Comparison of ENCODE assay signal across 8 cellular contexts in genomic region chr11:56624661-56625110, GRCh38. TPM values are rescaled to one million over a fixed set of nuclear protein-coding genes. Genes with fewer than 3 reads are reported as not detected.
DNase-seq lines count a peak whose midpoint lies in the region; ATAC-seq and TF ChIP-seq lines count a peak whose summit lies in the region.

No MANE protein-coding gene starts in this region.

- H3K9me3 Mint-ChIP-seq in stimulated activated naive B cell treated with anti-CD40 and anti-IgM and Interleukin-4, amounts not matched to agents 10 μg/mL and 1 μg/mL and 100 μg/mL, for 72 hours = peaks cover 0 to 1% of the 10 kb centered on the region in 2 donors
- no peaks in the 10 kb centered on the region for H3K9me3 Mint-ChIP-seq in activated CD4-positive, alpha-beta T cell treated with anti-CD3 and anti-CD28 coated beads, Interleukin-2, amount 10 ng/mL, durations not matched to agents 7 days and 5 days

- no peak overlapping the region for H3K27ac ChIP-seq in RWPE2 (ENCODE audit: poor library complexity, severe bottlenecking)

- DNase-seq in NCI-H1092 (lab: John Stamatoyannopoulos, UW) = peak; percentile 9
- no peak for DNase-seq in NCI-H1092 treated with DMSO at 0.1 percent for 48 hours (lab: John Stamatoyannopoulos, UW)
- DNase-seq in RWPE2 (ENCODE audit: low spot score) = no peak
- peak; percentile 44 for DNase-seq in glomerular visceral epithelial cell (ENCODE audit: extremely low spot score)
- DNase-seq in stimulated activated naive B cell treated with anti-CD40 and anti-IgM and Interleukin-4, amounts not matched to agents 10 μg/mL and 1 μg/mL and 100 μg/mL, for 72 hours = no peak
- no peak for DNase-seq in activated CD4-positive, alpha-beta T cell treated with anti-CD3 and anti-CD28 coated beads, Interleukin-2, amount 10 ng/mL, durations not matched to agents 7 days and 5 days
- no peak for DNase-seq in lower leg skin (ENCODE audit: low spot score in 2 of 2)

- H3K4me3 Mint-ChIP-seq in stimulated activated naive B cell treated with anti-CD40 and anti-IgM and Interleukin-4, amounts not matched to agents 10 μg/mL and 1 μg/mL and 100 μg/mL, for 72 hours = no peak overlapping the region
- H3K4me3 Mint-ChIP-seq in activated CD4-positive, alpha-beta T cell treated with anti-CD3 and anti-CD28 coated beads, Interleukin-2, amount 10 ng/mL, durations not matched to agents 7 days and 5 days = no peak overlapping the region

- no peaks in the 10 kb centered on the region for H3K36me3 ChIP-seq in RWPE2 (ENCODE audit: low read depth)

- 7 to 11% methylated on average over 3 of the region's 3 CpGs for WGBS in lower leg skin, 2 donors

- no peaks in the 10 kb centered on the region for H3K9me3 ChIP-seq in RWPE2 (ENCODE audit: severe bottlenecking)

- POLR2A ChIA-PET in activated CD4-positive, alpha-beta T cell treated with anti-CD3 and anti-CD28 coated beads, Interleukin-2, amount 10 ng/mL, durations not matched to agents 7 days and 5 days (lab: Charles Lee) = no interaction called here

- H3K4me3 ChIP-seq in RWPE2 (ENCODE audit: severe bottlenecking) (no peak overlapping the region), lower leg skin (ENCODE audit: low read depth, poor library complexity, severe bottlenecking) (no peak overlapping the region)

- no peak overlapping the region for H3K27ac Mint-ChIP-seq in stimulated activated naive B cell treated with anti-CD40 and anti-IgM and Interleukin-4, amounts not matched to agents 10 μg/mL and 1 μg/mL and 100 μg/mL, for 72 hours
- no peak overlapping the region for H3K27ac Mint-ChIP-seq in activated CD4-positive, alpha-beta T cell treated with anti-CD3 and anti-CD28 coated beads, Interleukin-2, amount 10 ng/mL, durations not matched to agents 7 days and 5 days

- CTCF ChIA-PET in activated CD4-positive, alpha-beta T cell treated with anti-CD3 and anti-CD28 coated beads, Interleukin-2, amount 10 ng/mL, durations not matched to agents 7 days and 5 days (lab: Charles Lee) = no interaction called here

- ATAC-seq in HG03045 (IDR thresholded peaks at IDR 0.05; ENCODE audit: unreplicated experiment) = peak; percentile 66
- peak; percentile 96 for ATAC-seq in RWPE2 (ENCODE audit: low read depth)
- peak; percentile 74 to 82 for ATAC-seq in stimulated activated naive B cell treated with anti-CD40 and anti-IgM and Interleukin-4, amounts not matched to agents 10 μg/mL and 1 μg/mL and 100 μg/mL, for 72 hours (replicated peaks)

- TF ChIP-seq CTCF in RWPE2 (IDR thresholded peaks at IDR 0.05; ENCODE audit: poor library complexity, severe bottlenecking) = peak; percentile 82
- TF ChIP-seq CTCF in lower leg skin (IDR thresholded peaks at IDR 0.05) = no peak

- no peaks in the 10 kb centered on the region for H3K27me3 Mint-ChIP-seq in stimulated activated naive B cell treated with anti-CD40 and anti-IgM and Interleukin-4, amounts not matched to agents 10 μg/mL and 1 μg/mL and 100 μg/mL, for 72 hours
- no peaks in the 10 kb centered on the region for H3K27me3 Mint-ChIP-seq in activated CD4-positive, alpha-beta T cell treated with anti-CD3 and anti-CD28 coated beads, Interleukin-2, amount 10 ng/mL, durations not matched to agents 7 days and 5 days

- intact Hi-C loops in lower leg skin (cut with DNase I; ENCODE audit: low total_unique reads) = no loop called here

- H3K27me3 ChIP-seq in RWPE2 (ENCODE audit: insufficient read depth, poor library complexity, severe bottlenecking) = peaks cover 3% of the 10 kb centered on the region

- no peaks in the 10 kb centered on the region for H3K4me1 Mint-ChIP-seq in stimulated activated naive B cell treated with anti-CD40 and anti-IgM and Interleukin-4, amounts not matched to agents 10 μg/mL and 1 μg/mL and 100 μg/mL, for 72 hours
- no peaks in the 10 kb centered on the region for H3K4me1 Mint-ChIP-seq in activated CD4-positive, alpha-beta T cell treated with anti-CD3 and anti-CD28 coated beads, Interleukin-2, amount 10 ng/mL, durations not matched to agents 7 days and 5 days

- H3K36me3 Mint-ChIP-seq in stimulated activated naive B cell treated with anti-CD40 and anti-IgM and Interleukin-4, amounts not matched to agents 10 μg/mL and 1 μg/mL and 100 μg/mL, for 72 hours = no peaks in the 10 kb centered on the region
- no peaks in the 10 kb centered on the region for H3K36me3 Mint-ChIP-seq in activated CD4-positive, alpha-beta T cell treated with anti-CD3 and anti-CD28 coated beads, Interleukin-2, amount 10 ng/mL, durations not matched to agents 7 days and 5 days (ENCODE audit: low read depth)

- H3K4me1 ChIP-seq in RWPE2 (ENCODE audit: insufficient read depth, poor library complexity, severe bottlenecking) = no peaks in the 10 kb centered on the region

- no peak for TF ChIP-seq POLR2A in lower leg skin (IDR thresholded peaks at IDR 0.05)

RNA-seq across cellular contexts. Expression of gene OR5M1, which starts 10.0 kb away (rescaled TPM):
- total RNA-seq in activated CD4-positive, alpha-beta T cell treated with anti-CD3 and anti-CD28 coated beads, Interleukin-2, amount 10 ng/mL, durations not matched to agents 7 days and 5 days = not detected
- total RNA-seq in lower leg skin = not detected

RNA-seq across cellular contexts. Expression of gene OR5AP2, which starts 17.6 kb away (rescaled TPM):
- total RNA-seq in activated CD4-positive, alpha-beta T cell treated with anti-CD3 and anti-CD28 coated beads, Interleukin-2, amount 10 ng/mL, durations not matched to agents 7 days and 5 days = not detected
- not detected for total RNA-seq in lower leg skin

RNA-seq across cellular contexts. Expression of gene OR5AR1, which starts 38.8 kb away (rescaled TPM):
- total RNA-seq in activated CD4-positive, alpha-beta T cell treated with anti-CD3 and anti-CD28 coated beads, Interleukin-2, amount 10 ng/mL, durations not matched to agents 7 days and 5 days = not detected
- not detected for total RNA-seq in lower leg skin

RNA-seq across cellular contexts. Expression of gene OR5M10, which starts 47.2 kb away (rescaled TPM):
- not detected for total RNA-seq in activated CD4-positive, alpha-beta T cell treated with anti-CD3 and anti-CD28 coated beads, Interleukin-2, amount 10 ng/mL, durations not matched to agents 7 days and 5 days
- not detected for total RNA-seq in lower leg skin

Comparison
In these comparisons a context has a peak if more than half of its experiments do, and no peak if none do; other contexts are left out.
1. DNase-seq: peak in NCI-H1092 (single experiment) and glomerular visceral epithelial cell (single experiment); none in NCI-H1092 treated with DMSO at 0.1 percent for 48 hours (single experiment), RWPE2 (single experiment), stimulated activated naive B cell treated with anti-CD40 and anti-IgM and Interleukin-4, amounts not matched to agents 10 μg/mL and 1 μg/mL and 100 μg/mL, for 72 hours (single experiment), activated CD4-positive, alpha-beta T cell treated with anti-CD3 and anti-CD28 coated beads, Interleukin-2, amount 10 ng/mL, durations not matched to agents 7 days and 5 days (single experiment) and lower leg skin (0 of 2).
2. Peak in every context shown above with its lines, with median percentiles within 50 percentile points of each other: ATAC-seq.